In genomic region chr7:101767544-101767943, GRCh38 we compare ENCODE assay signal across 22 cellular contexts. TPM values are rescaled to one million over a fixed set of nuclear protein-coding genes. Genes with fewer than 3 reads are reported as not detected.
DNase-seq lines count a peak whose midpoint lies in the region; ATAC-seq and TF ChIP-seq lines count a peak whose summit lies in the region.
"Had no signal": no experiment of that assay in that cellular context is flagged by ENCODE, and none has a peak within 500 bp of the region (broad histone marks: within the 10 kb centered on the region; RNA-seq: fewer than 3 reads in every experiment).

No MANE protein-coding gene starts in this region.

- no peak overlapping the region for H4K12ac ChIP-seq in trophoblast cell (ENCODE audit: low read depth, low read length)

- H3K79me1 ChIP-seq in trophoblast cell (ENCODE audit: low read length), result no peaks in the 10 kb centered on the region

- no peak overlapping the region for H3K27ac ChIP-seq in Panc1 (ENCODE audit: low read length)
- H3K27ac ChIP-seq in RWPE2 (ENCODE audit: poor library complexity, severe bottlenecking), result no peak overlapping the region
- H3K27ac ChIP-seq in trophoblast cell (ENCODE audit: low read depth, low read length), result no peak overlapping the region
- H3K27ac ChIP-seq: Peyer's patch had no signal

- no peaks in the 10 kb centered on the region for H3K9me3 ChIP-seq in Panc1 (ENCODE audit: control insufficient read depth, insufficient read depth, low read depth, low read length)
- no peaks in the 10 kb centered on the region for H3K9me3 ChIP-seq in RWPE2 (ENCODE audit: severe bottlenecking)
- H3K9me3 ChIP-seq in trophoblast cell (ENCODE audit: insufficient read depth, low read depth, low read length), result peaks cover 2% of the 10 kb centered on the region
- H3K9me3 ChIP-seq: Peyer's patch, SK-N-SH had no signal

- H3K27me3 ChIP-seq in Panc1 (ENCODE audit: control insufficient read depth, insufficient read depth, low read length), result no peaks in the 10 kb centered on the region
- H3K27me3 ChIP-seq in RWPE2 (ENCODE audit: insufficient read depth, poor library complexity, severe bottlenecking), result no peaks in the 10 kb centered on the region
- no peaks in the 10 kb centered on the region for H3K27me3 ChIP-seq in trophoblast cell (ENCODE audit: insufficient read depth, low read length)
- H3K27me3 ChIP-seq: Peyer's patch had no signal

- H2BK5ac ChIP-seq in trophoblast cell (ENCODE audit: low read depth, low read length, poor library complexity), result no peak overlapping the region

- no peaks in the 10 kb centered on the region for H3K79me2 ChIP-seq in trophoblast cell (ENCODE audit: control insufficient read depth, insufficient read depth, low read length, poor library complexity)

- H3K4me1 ChIP-seq in Panc1 (ENCODE audit: control insufficient read depth, insufficient read depth, low read length) (no peaks in the 10 kb centered on the region), RWPE2 (ENCODE audit: insufficient read depth, poor library complexity, severe bottlenecking) (peaks cover 6% of the 10 kb centered on the region), trophoblast cell (ENCODE audit: control insufficient read depth in 1 of 2, insufficient read depth in 2 of 2, low read length in 2 of 2) (no peaks in the 10 kb centered on the region)
- H3K4me1 ChIP-seq: Peyer's patch had no signal

- ATAC-seq in Panc1 (peak; percentile 34; the same call in 1 of the 2 replicates), RWPE2 (ENCODE audit: low read depth) (peak; percentile 70; the same call in 2 of the 3 replicates), esophagus mucosa (peak; percentile 38), HG02610 (IDR thresholded peaks at IDR 0.05; ENCODE audit: unreplicated experiment) (no peak)

- H2AK5ac ChIP-seq in trophoblast cell (ENCODE audit: low read length), result no peak overlapping the region

- TF ChIP-seq CTCF in Panc1 (IDR thresholded peaks at IDR 0.05), result no peak
- no peak for TF ChIP-seq CTCF in RWPE2 (IDR thresholded peaks at IDR 0.05; ENCODE audit: poor library complexity, severe bottlenecking)

- no peak overlapping the region for H2BK120ac ChIP-seq in trophoblast cell (ENCODE audit: insufficient read depth, low read length, poor library complexity)

- H3K4me2 ChIP-seq in trophoblast cell (ENCODE audit: low read length), result no peak overlapping the region
- H3K4me2 ChIP-seq: SK-N-SH had no signal

- POLR2A ChIA-PET in Panc1 (lab: Charles Lee), result interaction anchor here (0.7 kb wide), 1 partner anchor 25 kb away, joined by 5 read pairs; no protein-coding TSS in a partner anchor

- no peak overlapping the region for H4K91ac ChIP-seq in trophoblast cell (ENCODE audit: low read depth, low read length)

- intact Hi-C loops in Panc1 (cut with micrococcal nuclease; ENCODE audit: unreplicated experiment), result no loop called here

- DNase-seq in Panc1 (ENCODE audit: low read depth, low spot score) (no peak), RWPE2 (ENCODE audit: low spot score) (no peak), trophoblast cell (no peak), ecto neural progenitor cell (ENCODE audit: low spot score) (no peak), NCI-H510A (lab: John Stamatoyannopoulos, UW) (no peak)
- DNase-seq: C1 segment of cervical spinal cord; CD4-positive, alpha-beta memory T cell; COR-L47; DMS79 treated with DMSO at 0.1 percent for 48 hours; GF-D8; H7; IMR-90; KG1; MM.1S; NCI-H2029; NCI-H446; NCI-H526; Peyer's patch; SK-N-SH; SW 1271 had no signal

- H2AFZ ChIP-seq in trophoblast cell (ENCODE audit: insufficient read depth, low read length, poor library complexity), result no peak overlapping the region

- H3K36me3 ChIP-seq in Panc1 (ENCODE audit: control insufficient read depth, insufficient read depth, low read length) (no peaks in the 10 kb centered on the region), RWPE2 (ENCODE audit: low read depth) (no peaks in the 10 kb centered on the region), trophoblast cell (ENCODE audit: control insufficient read depth in 1 of 2, insufficient read depth in 2 of 2, low read length in 2 of 2) (no peaks in the 10 kb centered on the region)
- H3K36me3 ChIP-seq: Peyer's patch had no signal

- H3K23ac ChIP-seq in trophoblast cell (ENCODE audit: low read length), result no peak overlapping the region

- no peak overlapping the region for H3K18ac ChIP-seq in trophoblast cell (ENCODE audit: low read length)

- H3K4me3 ChIP-seq in Panc1 (ENCODE audit: low read depth in 2 of 2, low read length in 2 of 2), result no peak overlapping the region
- no peak overlapping the region for H3K4me3 ChIP-seq in RWPE2 (ENCODE audit: severe bottlenecking)
- H3K4me3 ChIP-seq in trophoblast cell (ENCODE audit: low read depth, low read length), result no peak overlapping the region
- H3K4me3 ChIP-seq: Peyer's patch had no signal

- whole genome bisulfite sequencing in trophoblast cell (ENCODE audit: extremely low coverage, insufficient coverage, insufficient read length), result no CpG with 5 or more reads among the region's 6 CpGs

- in situ Hi-C loops in Panc1 (cut with HindIII; ENCODE audit: low pct_unique_long_range_greater_than_20kb, low sequenced_read_pairs), result no loop called here

- H3K9ac ChIP-seq in trophoblast cell (ENCODE audit: low read length), result peak overlapping the region; percentile 44
- H3K9ac ChIP-seq: SK-N-SH had no signal

- no peak overlapping the region for H4K8ac ChIP-seq in trophoblast cell (ENCODE audit: low read depth, low read length)

- H3K4ac ChIP-seq in trophoblast cell (ENCODE audit: low read depth, low read length), result no peak overlapping the region

- H2BK12ac ChIP-seq in trophoblast cell (ENCODE audit: low read length), result no peak overlapping the region

- H3K14ac ChIP-seq in trophoblast cell (ENCODE audit: low read length), result no peak overlapping the region

- BruUV-seq in Panc1 (replicated peaks; lab: Mats Ljungman, UMichigan), result no TSS peak

- CTCF ChIA-PET in Panc1 (lab: Charles Lee), result interaction anchor here (0.6 kb wide), 1 partner anchor 512 kb away, joined by 3 read pairs; no protein-coding TSS in a partner anchor

RNA-seq across cellular contexts. Expression of gene CUX1, which starts 49.9 kb away (rescaled TPM):
- total RNA-seq in Panc1 (2021; ENCODE audit: unreplicated experiment), result 50.9 TPM
- 40.0 TPM for polyA plus RNA-seq in Panc1 (2012; ENCODE audit: insufficient read length)
- total RNA-seq in esophagus mucosa, result 53.3 TPM
- 39.0 and 43.1 TPM in 2 replicates for polyA plus RNA-seq in trophoblast cell (2013)
